In genomic region chr5:132182366-132183040, GRCh38 we compare ENCODE assay signal across 1 cellular context.
TF ChIP-seq lines count a peak whose summit lies in the region.

No MANE protein-coding gene starts in this region.

TF ChIP-seq in GM23338, 12 proteins besides CTCF, POLR2A, EP300 and RAD21 (continued from another document):
- TF ChIP-seq ZNF462 (CRISPR knock-in tag; IDR thresholded peaks at IDR 0.05) (no peak), JUNB (IDR thresholded peaks at IDR 0.05; ENCODE audit: unreplicated experiment) (no peak), NANOG (IDR thresholded peaks at IDR 0.05; ENCODE audit: borderline replicate concordance) (no peak), EZH2 (IDR thresholded peaks at IDR 0.05; ENCODE audit: low read depth, unreplicated experiment) (no peak), STAT1 (IDR thresholded peaks at IDR 0.05; ENCODE audit: unreplicated experiment) (no peak), ZNF114 (CRISPR knock-in tag; IDR thresholded peaks at IDR 0.05) (no peak), EZH2phosphoT487 (IDR thresholded peaks at IDR 0.05; ENCODE audit: unreplicated experiment) (no peak), CREB1 (CRISPR knock-in tag; IDR thresholded peaks at IDR 0.05; ENCODE audit: low read depth) (no peak), ETS1 (IDR thresholded peaks at IDR 0.05) (no peak), REST (IDR thresholded peaks at IDR 0.05; ENCODE audit: unreplicated experiment) (no peak), ZNF331 (CRISPR knock-in tag; IDR thresholded peaks at IDR 0.05; ENCODE audit: low read depth) (no peak)
